ENCODE assay signal across 26 cellular contexts in the genomic region with DNA sequence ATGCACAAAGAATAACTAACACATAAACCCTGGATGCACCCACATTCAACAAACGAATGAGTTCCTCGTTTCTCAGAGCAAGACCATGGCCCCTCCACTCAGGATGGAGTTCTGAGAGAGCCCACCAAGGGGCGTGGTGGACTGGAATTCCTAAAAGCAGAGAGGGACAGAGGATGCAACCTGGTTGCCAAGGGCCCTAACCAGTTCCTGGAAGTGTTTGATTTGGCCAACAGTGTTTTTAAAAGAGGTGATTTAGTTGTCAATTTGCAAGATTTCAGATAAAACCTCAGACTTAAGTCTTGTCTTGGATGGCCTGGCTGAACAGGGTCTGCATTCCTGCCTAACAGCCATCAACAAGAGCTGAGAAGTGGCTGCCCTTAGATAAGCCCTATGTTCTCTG. TPM values are rescaled to one million over a fixed set of nuclear protein-coding genes. Genes with fewer than 3 reads are reported as not detected.
"Had no signal": no experiment of that assay in that cellular context is flagged by ENCODE, and none has a peak within 500 bp of the region (broad histone marks: within the 10 kb centered on the region; RNA-seq: fewer than 3 reads in every experiment).

No MANE protein-coding gene starts in this region.

- H3K27ac ChIP-seq: coronary artery, esophagus squamous epithelium, gastrocnemius medialis, sigmoid colon, testis had no signal

- H3K4me3 Mint-ChIP-seq: activated CD4-positive, alpha-beta memory T cell treated with anti-CD3 and anti-CD28 coated beads for 36 hours; activated naive CD4-positive, alpha-beta T cell treated with anti-CD3 and anti-CD28 coated beads for 36 hours; memory B cell had no signal

- ATAC-seq: gastrocnemius medialis, mucosa of descending colon had no signal

- H3K9me3 Mint-ChIP-seq: activated CD4-positive, alpha-beta memory T cell treated with anti-CD3 and anti-CD28 coated beads for 36 hours; activated naive CD4-positive, alpha-beta T cell treated with anti-CD3 and anti-CD28 coated beads for 36 hours; memory B cell had no signal

- H3K9me3 ChIP-seq: esophagus squamous epithelium, gastrocnemius medialis, mucosa of descending colon, sigmoid colon, testis had no signal

- H3K4me3 ChIP-seq: coronary artery, esophagus squamous epithelium, gastrocnemius medialis, mucosa of descending colon, sigmoid colon, smooth muscle cell, testis had no signal

- DNase-seq: activated CD4-positive, alpha-beta memory T cell treated with anti-CD3 and anti-CD28 coated beads for 36 hours; activated CD4-positive, alpha-beta T cell treated with anti-CD3 and anti-CD28 coated beads for 48 hours; activated CD4-positive, CD25-positive, alpha-beta regulatory T cell; activated naive CD4-positive, alpha-beta T cell treated with anti-CD3 and anti-CD28 coated beads for 36 hours; activated T-cell treated with anti-CD3 and anti-CD28 coated beads, Interleukin-2, amount 50 U/mL, for 48 hours; amygdala; cerebellar nuclear complex; esophagus squamous epithelium; gastrocnemius medialis; head of caudate nucleus; hypothalamus; mucosa of descending colon; retina; sigmoid colon; stimulated activated CD4-positive, alpha-beta T cell treated with anti-CD3 and anti-CD28 coated beads, Interleukin-15, amount 100 ng/mL, for 24 hours; stimulated activated naive CD4-positive, alpha-beta T cell; T-helper 9 cell; testis; trophoblast cell had no signal

- H3K27me3 ChIP-seq: esophagus squamous epithelium, gastrocnemius medialis, sigmoid colon, testis had no signal

- H3K4me1 ChIP-seq: esophagus squamous epithelium, gastrocnemius medialis, sigmoid colon, testis had no signal

- H3K27ac Mint-ChIP-seq: activated CD4-positive, alpha-beta memory T cell treated with anti-CD3 and anti-CD28 coated beads for 36 hours; activated naive CD4-positive, alpha-beta T cell treated with anti-CD3 and anti-CD28 coated beads for 36 hours; memory B cell had no signal

- H3K36me3 Mint-ChIP-seq: activated CD4-positive, alpha-beta memory T cell treated with anti-CD3 and anti-CD28 coated beads for 36 hours; memory B cell had no signal

- H3K27me3 Mint-ChIP-seq: activated CD4-positive, alpha-beta memory T cell treated with anti-CD3 and anti-CD28 coated beads for 36 hours had no signal

- H3K36me3 ChIP-seq: esophagus squamous epithelium, gastrocnemius medialis, sigmoid colon had no signal

RNA-seq across cellular contexts. Expression of a gene that starts 34.4 kb away (rescaled TPM):
- total RNA-seq: activated CD4-positive, alpha-beta memory T cell treated with anti-CD3 and anti-CD28 coated beads for 36 hours; activated naive CD4-positive, alpha-beta T cell treated with anti-CD3 and anti-CD28 coated beads for 36 hours; esophagus squamous epithelium; gastrocnemius medialis; liver; mucosa of descending colon; omental fat pad; posterior vena cava; sigmoid colon; smooth muscle cell; T-helper 1 cell treated with Interleukin-12 subunit alpha and Interleukin-12 subunit beta and Interleukin-4 antibody, amounts not matched to agents 30 ng/mL and 1 ng/mL, for 36 hours; testis had no signal
